ENCODE assay signal across 25 cellular contexts in genomic region chr22:48245119-48245485, GRCh38.
A peak's percentile ranks its signal among the peaks of the same experiment; 100 is the strongest.
DNase-seq lines count a peak whose midpoint lies in the region; ATAC-seq, FAIRE-seq and TF ChIP-seq lines count a peak whose summit lies in the region.
"Had no signal": no experiment of that assay in that cellular context is flagged by ENCODE, and none has a peak within 500 bp of the region (broad histone marks: within the 10 kb centered on the region; RNA-seq: fewer than 3 reads in every experiment).

No MANE protein-coding gene starts in this region.

- no peak overlapping the region for H2AFZ ChIP-seq in H1 (ENCODE audit: low read length)
- H2AFZ ChIP-seq in trophoblast cell (ENCODE audit: insufficient read depth, low read length, poor library complexity): no peak overlapping the region
- H2AFZ ChIP-seq: GM23338 had no signal

- TF ChIP-seq RAD21 in H1 (IDR thresholded peaks at IDR 0.05 in 1 of 2, conservative IDR thresholded peaks at IDR 0.05 in 1 of 2; ENCODE audit: low read depth in 2 of 2, low read length in 2 of 2): no peak

- POLR2A ChIA-PET in activated CD8-positive, alpha-beta T cell treated with anti-CD3 and anti-CD28 coated beads, Interleukin-2, amount 10 ng/mL, durations not matched to agents 7 days and 5 days (lab: Charles Lee): no interaction called here
- POLR2A ChIA-PET in activated CD8-positive, alpha-beta T cell treated with anti-CD3 and anti-CD28 coated beads for 36 hours (lab: Charles Lee): no interaction called here
- POLR2A ChIA-PET in H1 (lab: Charles Lee; ENCODE audit: partially characterized antibody): no interaction called here

- no peak overlapping the region for H3K4me3 Mint-ChIP-seq in activated CD8-positive, alpha-beta T cell treated with anti-CD3 and anti-CD28 coated beads, Interleukin-2, amount 10 ng/mL, durations not matched to agents 7 days and 5 days
- no peak overlapping the region for H3K4me3 Mint-ChIP-seq in activated CD8-positive, alpha-beta T cell treated with anti-CD3 and anti-CD28 coated beads for 36 hours
- H3K4me3 Mint-ChIP-seq: GM23338 had no signal

- no peak overlapping the region for H3K4me3 ChIP-seq in H1 (ENCODE audit: extremely low read depth in 1 of 4, insufficient read depth in 2 of 4, low read depth in 3 of 4, low read length in 4 of 4)
- H3K4me3 ChIP-seq in trophoblast cell (ENCODE audit: low read depth, low read length): no peak overlapping the region
- H3K4me3 ChIP-seq: GM23338, SJCRH30 had no signal

- H4K8ac ChIP-seq in H1 (ENCODE audit: extremely low read depth, insufficient read depth, low read length): no peak overlapping the region
- H4K8ac ChIP-seq in trophoblast cell (ENCODE audit: low read depth, low read length): no peak overlapping the region

- ATAC-seq in activated CD8-positive, alpha-beta T cell treated with anti-CD3 and anti-CD28 coated beads, Interleukin-2, amount 10 ng/mL, durations not matched to agents 7 days and 5 days: no peak
- no peak for ATAC-seq in activated CD8-positive, alpha-beta T cell treated with anti-CD3 and anti-CD28 coated beads for 36 hours
- no peak for ATAC-seq in GM19463 (IDR thresholded peaks at IDR 0.05; ENCODE audit: unreplicated experiment)
- ATAC-seq: GM23338 had no signal

- H3K79me1 ChIP-seq in H1 (ENCODE audit: low read depth, low read length) (no peaks in the 10 kb centered on the region), trophoblast cell (ENCODE audit: low read length) (no peaks in the 10 kb centered on the region)

- CTCF ChIA-PET in activated CD8-positive, alpha-beta T cell treated with anti-CD3 and anti-CD28 coated beads, Interleukin-2, amount 10 ng/mL, durations not matched to agents 7 days and 5 days (lab: Charles Lee): no interaction called here
- CTCF ChIA-PET in activated CD8-positive, alpha-beta T cell treated with anti-CD3 and anti-CD28 coated beads for 36 hours (lab: Charles Lee): no interaction called here
- CTCF ChIA-PET in H1 (lab: Charles Lee; ENCODE audit: partially characterized antibody): no interaction called here

- H3K23ac ChIP-seq in H1 (ENCODE audit: insufficient read length) (no peak overlapping the region), trophoblast cell (ENCODE audit: low read length) (no peak overlapping the region)

- H2AK5ac ChIP-seq in H1 (ENCODE audit: low read depth, low read length) (no peak overlapping the region), trophoblast cell (ENCODE audit: low read length) (no peak overlapping the region)

- H2BK5ac ChIP-seq in H1 (ENCODE audit: low read depth, low read length): no peak overlapping the region
- no peak overlapping the region for H2BK5ac ChIP-seq in trophoblast cell (ENCODE audit: low read depth, low read length, poor library complexity)

- TF ChIP-seq EP300 in H1 (IDR thresholded peaks at IDR 0.05; ENCODE audit: borderline replicate concordance in 1 of 2, low read depth in 2 of 2, low read length in 2 of 2): no peak

- no peaks in the 10 kb centered on the region for H3K9me3 Mint-ChIP-seq in activated CD8-positive, alpha-beta T cell treated with anti-CD3 and anti-CD28 coated beads, Interleukin-2, amount 10 ng/mL, durations not matched to agents 7 days and 5 days (ENCODE audit: insufficient read depth)
- H3K9me3 Mint-ChIP-seq in activated CD8-positive, alpha-beta T cell treated with anti-CD3 and anti-CD28 coated beads for 36 hours: no peaks in the 10 kb centered on the region
- H3K9me3 Mint-ChIP-seq: CD8-positive, alpha-beta memory T cell; GM23338 had no signal

- H2BK12ac ChIP-seq in H1 (ENCODE audit: low read depth, low read length) (no peak overlapping the region), trophoblast cell (ENCODE audit: low read length) (no peak overlapping the region)

- H3K27me3 Mint-ChIP-seq in activated CD8-positive, alpha-beta T cell treated with anti-CD3 and anti-CD28 coated beads, Interleukin-2, amount 10 ng/mL, durations not matched to agents 7 days and 5 days (ENCODE audit: low read depth): peaks cover 11% of the 10 kb centered on the region
- peaks cover 7% of the 10 kb centered on the region for H3K27me3 Mint-ChIP-seq in activated CD8-positive, alpha-beta T cell treated with anti-CD3 and anti-CD28 coated beads for 36 hours

- no peak overlapping the region for H2BK15ac ChIP-seq in H1 (ENCODE audit: low read length)

- H2BK20ac ChIP-seq in H1 (ENCODE audit: low read length): 0 out of 2 replicates have a peak overlapping the region, but pooled peaks have one; percentile 80

- intact Hi-C loops in activated CD8-positive, alpha-beta T cell treated with anti-CD3 and anti-CD28 coated beads for 36 hours (cut with micrococcal nuclease): no loop called here

- H3K4me1 ChIP-seq in H1 (replicated peaks in 1 of 4; ENCODE audit: control insufficient read depth in 3 of 4, insufficient read depth in 4 of 4, low read length in 3 of 4) (no peaks in the 10 kb centered on the region; a peak in 3 of 7 replicates), trophoblast cell (ENCODE audit: control insufficient read depth in 1 of 2, insufficient read depth in 2 of 2, low read length in 2 of 2) (peaks cover 3% of the 10 kb centered on the region in 2 experiments)
- H3K4me1 ChIP-seq: SJCRH30 had no signal

- H3K18ac ChIP-seq in H1 (ENCODE audit: extremely low read depth, low read length): no peak overlapping the region
- no peak overlapping the region for H3K18ac ChIP-seq in trophoblast cell (ENCODE audit: low read length)

- FAIRE-seq in H1 (lab: Jason Lieb, UNC): no peak
- FAIRE-seq: RCC 7860 had no signal

- no peak overlapping the region for H3K9ac ChIP-seq in H1 (replicated peaks in 1 of 4; ENCODE audit: extremely low read depth in 1 of 4, low read depth in 3 of 4, low read length in 3 of 4)
- no peak overlapping the region for H3K9ac ChIP-seq in trophoblast cell (ENCODE audit: low read length)

- H3K27me3 ChIP-seq in H1 (replicated peaks in 1 of 4; ENCODE audit: control insufficient read depth in 3 of 4, extremely low read depth in 1 of 4, insufficient read depth in 3 of 4, low read length in 3 of 4): peaks cover 0 to 2% (median 0%) of the 10 kb centered on the region in 4 experiments; a peak in 1 of 7 replicates
- no peaks in the 10 kb centered on the region for H3K27me3 ChIP-seq in trophoblast cell (ENCODE audit: insufficient read depth, low read length)

- 92% methylated on average over 3 of the region's 3 CpGs; no CpG with 5 or more reads in 1 of the 2 experiments for whole genome bisulfite sequencing in H1 (ENCODE audit: extremely low coverage in 1 of 2, insufficient coverage in 1 of 2, insufficient read length in 1 of 2, insufficient replicate concordance in 2 of 2, low coverage in 1 of 2, low lambda C conversion rate in 2 of 2, missing lambda C conversion rate in 1 of 2), 2 experiments
- WGBS in trophoblast cell (ENCODE audit: extremely low coverage, insufficient coverage, insufficient read length): no CpG with 5 or more reads among the region's 3 CpGs

- no peaks in the 10 kb centered on the region for H3K36me3 ChIP-seq in H1 (ENCODE audit: control insufficient read depth in 2 of 4, insufficient read depth in 4 of 4, low read length in 3 of 4)
- no peaks in the 10 kb centered on the region for H3K36me3 ChIP-seq in trophoblast cell (ENCODE audit: control insufficient read depth in 1 of 2, insufficient read depth in 2 of 2, low read length in 2 of 2)
- H3K36me3 ChIP-seq: SJCRH30 had no signal

- H3K14ac ChIP-seq in H1 (ENCODE audit: insufficient read length) (no peak overlapping the region), trophoblast cell (ENCODE audit: low read length) (no peak overlapping the region)

- H3K36me3 Mint-ChIP-seq in activated CD8-positive, alpha-beta T cell treated with anti-CD3 and anti-CD28 coated beads, Interleukin-2, amount 10 ng/mL, durations not matched to agents 7 days and 5 days (ENCODE audit: low read depth): no peaks in the 10 kb centered on the region
- no peaks in the 10 kb centered on the region for H3K36me3 Mint-ChIP-seq in activated CD8-positive, alpha-beta T cell treated with anti-CD3 and anti-CD28 coated beads for 36 hours (ENCODE audit: low read depth)
- H3K36me3 Mint-ChIP-seq: CD8-positive, alpha-beta memory T cell had no signal

- no peak overlapping the region for H3K56ac ChIP-seq in H1 (replicated peaks; ENCODE audit: insufficient read length, low read depth, low read length)

- H2BK120ac ChIP-seq in H1 (replicated peaks; ENCODE audit: low read depth, low read length) (no peak overlapping the region), trophoblast cell (ENCODE audit: insufficient read depth, low read length, poor library complexity) (no peak overlapping the region)

- H4K20me1 ChIP-seq in H1 (replicated peaks in 1 of 2; ENCODE audit: control insufficient read depth in 1 of 2, insufficient read depth in 2 of 2, low read length in 2 of 2): no peaks in the 10 kb centered on the region

- H3K23me2 ChIP-seq in H1 (ENCODE audit: low read depth, low read length): no peaks in the 10 kb centered on the region

- H3K9me3 ChIP-seq in H1 (ENCODE audit: insufficient read depth in 2 of 2, low read depth in 1 of 2, low read length in 1 of 2): no peaks in the 10 kb centered on the region; a peak in 1 of 4 replicates
- H3K9me3 ChIP-seq in trophoblast cell (ENCODE audit: insufficient read depth, low read depth, low read length): peaks cover 4% of the 10 kb centered on the region
- H3K9me3 ChIP-seq: SJCRH30 had no signal

- no peak overlapping the region for H4K5ac ChIP-seq in H1 (ENCODE audit: insufficient read length, low read depth, low read length)

- H4K91ac ChIP-seq in H1 (replicated peaks; ENCODE audit: insufficient read length, low read length): peak overlapping the region; percentile 19
- no peak overlapping the region for H4K91ac ChIP-seq in trophoblast cell (ENCODE audit: low read depth, low read length)

- peaks cover 18% of the 10 kb centered on the region for H3K4me1 Mint-ChIP-seq in activated CD8-positive, alpha-beta T cell treated with anti-CD3 and anti-CD28 coated beads, Interleukin-2, amount 10 ng/mL, durations not matched to agents 7 days and 5 days (ENCODE audit: low read depth)
- H3K4me1 Mint-ChIP-seq in activated CD8-positive, alpha-beta T cell treated with anti-CD3 and anti-CD28 coated beads for 36 hours (ENCODE audit: low read depth): peaks cover 12% of the 10 kb centered on the region

- no peaks in the 10 kb centered on the region for H3K79me2 ChIP-seq in H1 (ENCODE audit: control insufficient read depth in 1 of 2, insufficient read depth in 2 of 2, low read length in 2 of 2)
- H3K79me2 ChIP-seq in trophoblast cell (ENCODE audit: control insufficient read depth, insufficient read depth, low read length, poor library complexity): no peaks in the 10 kb centered on the region

- H3K4ac ChIP-seq in H1 (replicated peaks; ENCODE audit: insufficient read length, low read depth, low read length) (no peak overlapping the region), trophoblast cell (ENCODE audit: low read depth, low read length) (no peak overlapping the region)

- H3K4me2 ChIP-seq in H1 (ENCODE audit: insufficient read depth in 1 of 2, low read depth in 2 of 2, low read length in 2 of 2): no peak overlapping the region
- no peak overlapping the region for H3K4me2 ChIP-seq in trophoblast cell (ENCODE audit: low read length)
- H3K4me2 ChIP-seq: GM23338 had no signal

- no peak for TF ChIP-seq POLR2A in H1 (IDR thresholded peaks at IDR 0.05; ENCODE audit: control extremely low read depth in 1 of 2, low read depth in 2 of 2, low read length in 2 of 2)

- no peak overlapping the region for H3K27ac Mint-ChIP-seq in activated CD8-positive, alpha-beta T cell treated with anti-CD3 and anti-CD28 coated beads, Interleukin-2, amount 10 ng/mL, durations not matched to agents 7 days and 5 days
- H3K27ac Mint-ChIP-seq in activated CD8-positive, alpha-beta T cell treated with anti-CD3 and anti-CD28 coated beads for 36 hours: no peak overlapping the region
- H3K27ac Mint-ChIP-seq: GM23338 had no signal

- peak; percentile 44 for DNase-seq in activated CD8-positive, alpha-beta T cell treated with anti-CD3 and anti-CD28 coated beads, Interleukin-2, amount 10 ng/mL, durations not matched to agents 7 days and 5 days
- DNase-seq in activated CD8-positive, alpha-beta T cell treated with anti-CD3 and anti-CD28 coated beads for 36 hours: no peak
- peak; percentile 5 for DNase-seq in MV-4-11 (lab: John Stamatoyannopoulos, UW)
- DNase-seq in H1 (ENCODE audit: low read depth in 1 of 2, low spot score in 2 of 2): no peak
- no peak for DNase-seq in trophoblast cell
- no peak for DNase-seq in stimulated activated CD4-positive, alpha-beta T cell treated with anti-CD3 and anti-CD28 coated beads, Interleukin-4, amount 100 ng/mL, for 24 hours
- DNase-seq: 8988T; Calu3; CD8-positive, alpha-beta memory T cell; DMS153; EL; GF-D8; HCEC 1CT; KG1; NCI-H1105; NCI-H146; NCI-H2029 treated with DMSO at 0.1 percent for 48 hours; NCI-H226; NCI-H510A treated with DMSO at 0.1 percent for 48 hours; OCI-M1; SJCRH30 had no signal

- H3K27ac ChIP-seq in H1 (ENCODE audit: low read depth, low read length) (no peak overlapping the region), trophoblast cell (ENCODE audit: low read depth, low read length) (no peak overlapping the region)
- H3K27ac ChIP-seq: C4-2B, SJCRH30 had no signal

- no peak overlapping the region for H4K12ac ChIP-seq in trophoblast cell (ENCODE audit: low read depth, low read length)

- TF ChIP-seq CTCF in activated CD8-positive, alpha-beta T cell treated with anti-CD3 and anti-CD28 coated beads for 36 hours (IDR thresholded peaks at IDR 0.05): no peak
- no peak for TF ChIP-seq CTCF in H1 (IDR thresholded peaks at IDR 0.05; ENCODE audit: control extremely low read depth in 1 of 3, insufficient read depth in 1 of 3, low read depth in 1 of 3, low read length in 3 of 3)

Comparison
In these comparisons a context has a peak if more than half of its experiments do, and no peak if none do; other contexts are left out.
1. DNase-seq: peak in activated CD8-positive, alpha-beta T cell treated with anti-CD3 and anti-CD28 coated beads, Interleukin-2, amount 10 ng/mL, durations not matched to agents 7 days and 5 days (single experiment) and MV-4-11 (single experiment); none in activated CD8-positive, alpha-beta T cell treated with anti-CD3 and anti-CD28 coated beads for 36 hours (single experiment), H1 (0 of 2), trophoblast cell (0 of 2) and stimulated activated CD4-positive, alpha-beta T cell treated with anti-CD3 and anti-CD28 coated beads, Interleukin-4, amount 100 ng/mL, for 24 hours (single experiment).